In genomic region chr14:68551045-68551683, GRCh38 we compare ENCODE assay signal across 11 cellular contexts.
A peak's percentile ranks its signal among the peaks of the same experiment; 100 is the strongest.
DNase-seq lines count a peak whose midpoint lies in the region; ATAC-seq and FAIRE-seq lines count a peak whose summit lies in the region.
"Had no signal": no experiment of that assay in that cellular context is flagged by ENCODE, and none has a peak within 500 bp of the region (broad histone marks: within the 10 kb centered on the region; RNA-seq: fewer than 3 reads in every experiment).

No MANE protein-coding gene starts in this region.

- H3K36me3 ChIP-seq in mucosa of rectum (ENCODE audit: control insufficient read depth in 2 of 2, insufficient read depth in 2 of 2, low read length in 2 of 2) (no peaks in the 10 kb centered on the region), stomach smooth muscle (ENCODE audit: control insufficient read depth in 2 of 2, insufficient read depth in 2 of 2, low read length in 2 of 2) (no peaks in the 10 kb centered on the region)

- H3K9me3 ChIP-seq in mucosa of rectum (ENCODE audit: control insufficient read depth in 2 of 2, low read length in 2 of 2) (no peaks in the 10 kb centered on the region), stomach smooth muscle (ENCODE audit: control insufficient read depth in 2 of 2, low read length in 2 of 2) (no peaks in the 10 kb centered on the region)

- H3K9me3 Mint-ChIP-seq in activated T-cell treated with anti-CD3 and anti-CD28 coated beads, Interleukin-2, amount 50 U/mL, for 4 hours: no peaks in the 10 kb centered on the region

- no peak overlapping the region for H3K4me3 Mint-ChIP-seq in activated T-cell treated with anti-CD3 and anti-CD28 coated beads, Interleukin-2, amount 50 U/mL, for 4 hours

- H3K4me3 ChIP-seq in mucosa of rectum (ENCODE audit: low read length in 2 of 2) (no peak overlapping the region), stomach smooth muscle (ENCODE audit: low read length in 2 of 2) (peak overlapping the region in 1 of 2 donors; percentile 40)

- H3K27ac ChIP-seq in cingulate gyrus (ENCODE audit: low read depth, low read length) (peak overlapping the region; percentile 7), mucosa of rectum (ENCODE audit: low read depth in 2 of 2, low read length in 2 of 2) (peak overlapping the region; percentile 66 to 75), stomach smooth muscle (ENCODE audit: low read length) (peak overlapping the region; percentile 99)

- H3K27me3 Mint-ChIP-seq in activated T-cell treated with anti-CD3 and anti-CD28 coated beads, Interleukin-2, amount 50 U/mL, for 4 hours (ENCODE audit: low read depth): no peaks in the 10 kb centered on the region

- peaks cover 9% of the 10 kb centered on the region for H3K4me1 Mint-ChIP-seq in activated T-cell treated with anti-CD3 and anti-CD28 coated beads, Interleukin-2, amount 50 U/mL, for 4 hours (ENCODE audit: low read depth)

- DNase-seq in HTR-8/SVneo (ENCODE audit: insufficient read length, low spot score): no peak
- DNase-seq in NK-92 treated with Interleukin-12 subunit alpha and Interleukin-12 subunit beta, amount 100 ng/mL, for 24 hours (lab: John Stamatoyannopoulos, UW): no peak
- no peak for DNase-seq in activated T-cell treated with anti-CD3 and anti-CD28 coated beads, Interleukin-2, amount 50 U/mL, for 4 hours
- DNase-seq in DMS79 treated with DMSO at 0.1 percent for 48 hours (lab: John Stamatoyannopoulos, UW): no peak
- DNase-seq: Karpas-422, NCI-H2081 treated with DMSO at 0.1 percent for 48 hours, small intestine had no signal

- H3K27me3 ChIP-seq in mucosa of rectum (ENCODE audit: control insufficient read depth in 2 of 2, insufficient read depth in 2 of 2, low read length in 2 of 2) (no peaks in the 10 kb centered on the region), stomach smooth muscle (ENCODE audit: control insufficient read depth in 1 of 2, insufficient read depth in 2 of 2, low read length in 2 of 2) (no peaks in the 10 kb centered on the region)

- H3K4me1 ChIP-seq in mucosa of rectum (ENCODE audit: control insufficient read depth in 2 of 2, insufficient read depth in 2 of 2, low read length in 2 of 2) (peaks cover 9 to 16% of the 10 kb centered on the region in 2 donors), stomach smooth muscle (ENCODE audit: control insufficient read depth, insufficient read depth, low read length) (peaks cover 69% of the 10 kb centered on the region)

- no peak for ATAC-seq in activated T-cell treated with anti-CD3 and anti-CD28 coated beads, Interleukin-2, amount 50 U/mL, for 4 hours
- ATAC-seq in HG03442 (IDR thresholded peaks at IDR 0.05; ENCODE audit: unreplicated experiment): no peak

- FAIRE-seq in HTR-8/SVneo (lab: Jason Lieb, UNC): peak; percentile 71
- FAIRE-seq: small intestine had no signal

- H3K36me3 Mint-ChIP-seq in activated T-cell treated with anti-CD3 and anti-CD28 coated beads, Interleukin-2, amount 50 U/mL, for 4 hours (ENCODE audit: insufficient read depth): no peaks in the 10 kb centered on the region

- H3K9ac ChIP-seq in mucosa of rectum (ENCODE audit: low read depth in 1 of 2, low read length in 2 of 2) (peak overlapping the region in 1 of 2 donors; percentile 23), stomach smooth muscle (ENCODE audit: low read length in 2 of 2) (peak overlapping the region; percentile 69 to 78)

Comparison
In these comparisons a context has a peak if more than half of its experiments do, and no peak if none do; other contexts are left out.
1. H3K27ac ChIP-seq: peak in every context shown above with its lines; median percentile 99 in stomach smooth muscle; 70 in mucosa of rectum; 7 in cingulate gyrus.